ENCODE assay signal across 25 cellular contexts in the genomic region with DNA sequence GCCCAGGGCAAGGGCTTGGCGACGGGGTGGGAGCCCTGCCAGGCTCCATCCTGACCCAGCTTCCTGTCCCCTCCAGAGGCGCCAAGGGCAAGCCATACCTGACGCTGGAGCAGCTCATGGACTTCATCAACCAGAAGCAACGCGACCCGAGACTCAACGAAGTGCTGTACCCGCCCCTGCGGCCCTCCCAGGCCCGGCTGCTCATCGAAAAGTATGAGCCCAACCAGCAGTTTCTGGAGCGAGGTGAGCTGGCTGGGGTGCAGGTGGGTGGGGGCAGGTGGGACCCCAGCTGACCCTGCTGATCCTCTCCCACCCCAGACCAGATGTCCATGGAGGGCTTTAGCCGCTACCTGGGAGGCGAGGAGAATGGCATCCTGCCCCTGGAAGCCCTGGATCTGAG.
"Had no signal": no experiment of that assay in that cellular context is flagged by ENCODE, and none has a peak within 500 bp of the region (broad histone marks: within the 10 kb centered on the region; RNA-seq: fewer than 3 reads in every experiment).

No MANE protein-coding gene starts in this region.

- H3K27ac Mint-ChIP-seq: dendritic cell treated with granulocyte-macrophage colony-stimulating factor and Interleukin-4, amounts not matched to agents 40 ng/mL and 50 ng/mL, for 4 days; endodermal cell; memory B cell; natural killer cell treated with Interleukin-12 subunit alpha and Interleukin-12 subunit beta and Interleukin-15 and Interleukin-18, amount 100 ng/mL, for 72 hours; stimulated activated naive B cell treated with anti-CD40 and anti-IgM and Interleukin-4, amounts not matched to agents 10 μg/mL and 1 μg/mL and 100 μg/mL, for 72 hours; stimulated activated naive CD8-positive, alpha-beta T cell treated with anti-CD3 and anti-CD28 coated beads, Interleukin-15, Interleukin-2, amounts not matched to agents 100 ng/mL and 50 ng/mL, for 24 hours had no signal

- H3K27ac ChIP-seq: colonic mucosa, epithelial cell of prostate, gastrocnemius medialis, prostate gland, right atrium auricular region, sigmoid colon, thoracic aorta, tibial nerve, upper lobe of left lung had no signal

- H3K27me3 Mint-ChIP-seq: dendritic cell treated with granulocyte-macrophage colony-stimulating factor and Interleukin-4, amounts not matched to agents 40 ng/mL and 50 ng/mL, for 4 days; memory B cell; natural killer cell treated with Interleukin-12 subunit alpha and Interleukin-12 subunit beta and Interleukin-15 and Interleukin-18, amount 100 ng/mL, for 72 hours; stimulated activated naive B cell treated with anti-CD40 and anti-IgM and Interleukin-4, amounts not matched to agents 10 μg/mL and 1 μg/mL and 100 μg/mL, for 72 hours; stimulated activated naive CD8-positive, alpha-beta T cell treated with anti-CD3 and anti-CD28 coated beads, Interleukin-15, Interleukin-2, amounts not matched to agents 100 ng/mL and 50 ng/mL, for 24 hours had no signal

- H3K27me3 ChIP-seq: colonic mucosa, gastrocnemius medialis, right atrium auricular region, sigmoid colon, tibial nerve, upper lobe of left lung had no signal

- DNase-seq: colonic mucosa; effector CD8-positive, alpha-beta T cell; endodermal cell; foreskin fibroblast; gastrocnemius medialis; head of caudate nucleus; sigmoid colon; stimulated activated CD4-positive, alpha-beta T cell treated with anti-CD3 and anti-CD28 coated beads, Interleukin-4, amount 100 ng/mL, for 4 hours; stimulated activated naive B cell treated with anti-CD40 and anti-IgM and Interleukin-4, amounts not matched to agents 10 μg/mL and 1 μg/mL and 100 μg/mL, for 72 hours had no signal

- H3K4me3 ChIP-seq: colonic mucosa, gastrocnemius medialis, lung, prostate gland, right atrium auricular region, sigmoid colon, thoracic aorta, tibial nerve, upper lobe of left lung had no signal

- H3K4me3 Mint-ChIP-seq: dendritic cell treated with granulocyte-macrophage colony-stimulating factor and Interleukin-4, amounts not matched to agents 40 ng/mL and 50 ng/mL, for 4 days; endodermal cell; memory B cell; natural killer cell treated with Interleukin-12 subunit alpha and Interleukin-12 subunit beta and Interleukin-15 and Interleukin-18, amount 100 ng/mL, for 72 hours; stimulated activated naive B cell treated with anti-CD40 and anti-IgM and Interleukin-4, amounts not matched to agents 10 μg/mL and 1 μg/mL and 100 μg/mL, for 72 hours; stimulated activated naive CD8-positive, alpha-beta T cell treated with anti-CD3 and anti-CD28 coated beads, Interleukin-15, Interleukin-2, amounts not matched to agents 100 ng/mL and 50 ng/mL, for 24 hours had no signal

- H3K9me3 ChIP-seq: colonic mucosa, gastrocnemius medialis, prostate gland, right atrium auricular region, sigmoid colon, thoracic aorta, tibial nerve, upper lobe of left lung had no signal

- ATAC-seq: esophagus mucosa; gastrocnemius medialis; left lobe of liver; natural killer cell treated with Interleukin-12 subunit alpha and Interleukin-12 subunit beta and Interleukin-15 and Interleukin-18, amount 100 ng/mL, for 72 hours; stimulated activated naive B cell treated with anti-CD40 and anti-IgM and Interleukin-4, amounts not matched to agents 10 μg/mL and 1 μg/mL and 100 μg/mL, for 72 hours had no signal

- FAIRE-seq: keratinocyte, urothelium cell line had no signal

- H3K9me3 Mint-ChIP-seq: dendritic cell treated with granulocyte-macrophage colony-stimulating factor and Interleukin-4, amounts not matched to agents 40 ng/mL and 50 ng/mL, for 4 days; endodermal cell; memory B cell; natural killer cell treated with Interleukin-12 subunit alpha and Interleukin-12 subunit beta and Interleukin-15 and Interleukin-18, amount 100 ng/mL, for 72 hours; neural crest cell; stimulated activated naive B cell treated with anti-CD40 and anti-IgM and Interleukin-4, amounts not matched to agents 10 μg/mL and 1 μg/mL and 100 μg/mL, for 72 hours; stimulated activated naive CD8-positive, alpha-beta T cell treated with anti-CD3 and anti-CD28 coated beads, Interleukin-15, Interleukin-2, amounts not matched to agents 100 ng/mL and 50 ng/mL, for 24 hours had no signal
